In the genomic region with DNA sequence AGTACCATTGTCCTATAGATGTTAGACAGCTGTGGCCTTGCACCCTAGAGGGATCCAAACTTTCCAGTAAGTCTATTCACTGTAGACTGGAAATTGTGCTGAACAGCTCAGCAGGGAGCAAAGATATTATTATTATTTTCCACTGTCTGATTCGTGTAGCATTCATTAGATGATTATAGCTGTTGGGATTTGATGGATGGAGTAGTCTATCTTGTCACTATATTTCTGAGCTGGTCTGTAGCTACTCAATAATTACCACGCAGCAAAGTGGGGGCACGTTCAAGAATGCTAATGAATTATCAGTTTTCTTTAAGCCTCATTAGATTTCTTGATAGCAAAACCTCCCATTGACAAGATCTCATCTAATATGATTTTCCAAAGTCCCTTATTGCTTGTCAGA, we compare ENCODE assay signal across 6 cellular contexts.
"Had no signal": no experiment of that assay in that cellular context is flagged by ENCODE, and none has a peak within 500 bp of the region (broad histone marks: within the 10 kb centered on the region; RNA-seq: fewer than 3 reads in every experiment).

No MANE protein-coding gene starts in this region.

- H3K27ac ChIP-seq: HL-60 had no signal

- DNase-seq: IMR-90, KBM-7 had no signal

- ATAC-seq: HepG2, K562 had no signal

- FAIRE-seq: HepG2, HTR-8/SVneo, K562 had no signal

- H3K4me3 ChIP-seq: K562 had no signal
